1 cellular context compared by ENCODE assay signal in the genomic region with DNA sequence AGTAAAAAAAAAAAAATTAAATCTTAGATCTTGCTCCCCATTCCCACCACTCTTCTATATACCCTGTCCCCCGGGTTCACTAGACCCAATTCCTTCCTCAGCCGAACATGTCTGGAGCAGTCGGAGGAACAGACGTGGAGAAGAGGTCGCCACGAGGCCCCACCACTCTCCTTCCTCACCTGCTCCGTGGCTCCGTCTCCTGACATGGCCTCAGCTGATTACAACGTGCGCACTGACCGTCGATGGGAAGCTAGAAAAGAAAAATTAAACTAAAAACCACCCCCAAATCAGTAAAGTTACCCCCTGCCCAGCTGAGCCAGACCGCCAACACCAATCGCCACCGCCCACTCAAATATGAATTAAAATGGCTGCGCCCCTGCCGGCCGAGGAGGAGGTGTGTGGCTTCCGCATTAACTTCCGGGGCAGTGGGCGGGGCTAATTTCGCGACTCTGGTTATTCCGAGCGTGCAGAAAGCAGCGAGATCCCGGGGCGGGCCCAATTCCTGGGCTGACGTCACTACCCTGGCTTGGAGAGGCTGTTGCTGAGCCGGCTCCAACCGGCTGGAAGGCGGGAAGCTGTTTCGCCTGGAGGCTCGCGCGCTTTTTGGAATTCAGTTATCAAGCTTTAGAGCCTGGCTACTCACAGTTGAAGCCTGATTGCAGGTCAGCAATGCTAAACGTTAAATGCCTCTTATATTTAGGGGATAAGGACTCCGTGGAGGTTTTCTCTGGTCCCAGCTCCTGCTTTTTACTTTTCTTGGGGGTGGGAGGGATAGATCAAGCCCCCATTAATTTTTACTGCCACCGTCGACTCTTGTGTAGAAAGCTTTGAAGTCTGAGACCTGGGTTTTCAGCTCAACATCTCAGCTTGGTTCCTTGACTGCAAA.
TF ChIP-seq lines count a peak whose summit lies in the region.

A gene (minus strand): TSS at position 361 of the 886 bp plus-strand sequence. CDS start 155 bp downstream, at position 206.

TF ChIP-seq in HepG2, 621 proteins besides CTCF, POLR2A, EP300 and RAD21 (continued from another document and continues in another):
- TF ChIP-seq, protein P1, sequence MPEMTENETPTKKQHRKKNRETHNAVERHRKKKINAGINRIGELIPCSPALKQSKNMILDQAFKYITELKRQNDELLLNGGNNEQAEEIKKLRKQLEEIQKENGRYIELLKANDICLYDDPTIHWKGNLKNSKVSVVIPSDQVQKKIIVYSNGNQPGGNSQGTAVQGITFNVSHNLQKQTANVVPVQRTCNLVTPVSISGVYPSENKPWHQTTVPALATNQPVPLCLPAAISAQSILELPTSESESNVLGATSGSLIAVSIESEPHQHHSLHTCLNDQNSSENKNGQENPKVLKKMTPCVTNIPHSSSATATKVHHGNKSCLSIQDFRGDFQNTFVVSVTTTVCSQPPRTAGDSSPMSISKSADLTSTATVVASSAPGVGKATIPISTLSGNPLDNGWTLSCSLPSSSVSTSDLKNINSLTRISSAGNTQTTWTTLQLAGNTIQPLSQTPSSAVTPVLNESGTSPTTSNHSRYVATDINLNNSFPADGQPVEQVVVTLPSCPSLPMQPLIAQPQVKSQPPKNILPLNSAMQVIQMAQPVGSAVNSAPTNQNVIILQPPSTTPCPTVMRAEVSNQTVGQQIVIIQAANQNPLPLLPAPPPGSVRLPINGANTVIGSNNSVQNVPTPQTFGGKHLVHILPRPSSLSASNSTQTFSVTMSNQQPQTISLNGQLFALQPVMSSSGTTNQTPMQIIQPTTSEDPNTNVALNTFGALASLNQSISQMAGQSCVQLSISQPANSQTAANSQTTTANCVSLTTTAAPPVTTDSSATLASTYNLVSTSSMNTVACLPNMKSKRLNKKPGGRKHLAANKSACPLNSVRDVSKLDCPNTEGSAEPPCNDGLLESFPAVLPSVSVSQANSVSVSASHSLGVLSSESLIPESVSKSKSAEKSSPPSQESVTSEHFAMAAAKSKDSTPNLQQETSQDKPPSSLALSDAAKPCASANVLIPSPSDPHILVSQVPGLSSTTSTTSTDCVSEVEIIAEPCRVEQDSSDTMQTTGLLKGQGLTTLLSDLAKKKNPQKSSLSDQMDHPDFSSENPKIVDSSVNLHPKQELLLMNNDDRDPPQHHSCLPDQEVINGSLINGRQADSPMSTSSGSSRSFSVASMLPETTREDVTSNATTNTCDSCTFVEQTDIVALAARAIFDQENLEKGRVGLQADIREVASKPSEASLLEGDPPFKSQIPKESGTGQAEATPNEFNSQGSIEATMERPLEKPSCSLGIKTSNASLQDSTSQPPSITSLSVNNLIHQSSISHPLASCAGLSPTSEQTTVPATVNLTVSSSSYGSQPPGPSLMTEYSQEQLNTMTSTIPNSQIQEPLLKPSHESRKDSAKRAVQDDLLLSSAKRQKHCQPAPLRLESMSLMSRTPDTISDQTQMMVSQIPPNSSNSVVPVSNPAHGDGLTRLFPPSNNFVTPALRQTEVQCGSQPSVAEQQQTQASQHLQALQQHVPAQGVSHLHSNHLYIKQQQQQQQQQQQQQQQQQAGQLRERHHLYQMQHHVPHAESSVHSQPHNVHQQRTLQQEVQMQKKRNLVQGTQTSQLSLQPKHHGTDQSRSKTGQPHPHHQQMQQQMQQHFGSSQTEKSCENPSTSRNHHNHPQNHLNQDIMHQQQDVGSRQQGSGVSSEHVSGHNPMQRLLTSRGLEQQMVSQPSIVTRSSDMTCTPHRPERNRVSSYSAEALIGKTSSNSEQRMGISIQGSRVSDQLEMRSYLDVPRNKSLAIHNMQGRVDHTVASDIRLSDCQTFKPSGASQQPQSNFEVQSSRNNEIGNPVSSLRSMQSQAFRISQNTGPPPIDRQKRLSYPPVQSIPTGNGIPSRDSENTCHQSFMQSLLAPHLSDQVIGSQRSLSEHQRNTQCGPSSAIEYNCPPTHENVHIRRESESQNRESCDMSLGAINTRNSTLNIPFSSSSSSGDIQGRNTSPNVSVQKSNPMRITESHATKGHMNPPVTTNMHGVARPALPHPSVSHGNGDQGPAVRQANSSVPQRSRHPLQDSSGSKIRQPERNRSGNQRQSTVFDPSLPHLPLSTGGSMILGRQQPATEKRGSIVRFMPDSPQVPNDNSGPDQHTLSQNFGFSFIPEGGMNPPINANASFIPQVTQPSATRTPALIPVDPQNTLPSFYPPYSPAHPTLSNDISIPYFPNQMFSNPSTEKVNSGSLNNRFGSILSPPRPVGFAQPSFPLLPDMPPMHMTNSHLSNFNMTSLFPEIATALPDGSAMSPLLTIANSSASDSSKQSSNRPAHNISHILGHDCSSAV (CRISPR knock-in tag; IDR thresholded peaks at IDR 0.05; ENCODE audit: borderline replicate concordance): no peak
- TF ChIP-seq, protein P2, sequence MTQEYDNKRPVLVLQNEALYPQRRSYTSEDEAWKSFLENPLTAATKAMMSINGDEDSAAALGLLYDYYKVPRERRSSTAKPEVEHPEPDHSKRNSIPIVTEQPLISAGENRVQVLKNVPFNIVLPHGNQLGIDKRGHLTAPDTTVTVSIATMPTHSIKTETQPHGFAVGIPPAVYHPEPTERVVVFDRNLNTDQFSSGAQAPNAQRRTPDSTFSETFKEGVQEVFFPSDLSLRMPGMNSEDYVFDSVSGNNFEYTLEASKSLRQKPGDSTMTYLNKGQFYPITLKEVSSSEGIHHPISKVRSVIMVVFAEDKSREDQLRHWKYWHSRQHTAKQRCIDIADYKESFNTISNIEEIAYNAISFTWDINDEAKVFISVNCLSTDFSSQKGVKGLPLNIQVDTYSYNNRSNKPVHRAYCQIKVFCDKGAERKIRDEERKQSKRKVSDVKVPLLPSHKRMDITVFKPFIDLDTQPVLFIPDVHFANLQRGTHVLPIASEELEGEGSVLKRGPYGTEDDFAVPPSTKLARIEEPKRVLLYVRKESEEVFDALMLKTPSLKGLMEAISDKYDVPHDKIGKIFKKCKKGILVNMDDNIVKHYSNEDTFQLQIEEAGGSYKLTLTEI (CRISPR knock-in tag; conservative IDR thresholded peaks at IDR 0.05): no peak
- TF ChIP-seq, protein P3, sequence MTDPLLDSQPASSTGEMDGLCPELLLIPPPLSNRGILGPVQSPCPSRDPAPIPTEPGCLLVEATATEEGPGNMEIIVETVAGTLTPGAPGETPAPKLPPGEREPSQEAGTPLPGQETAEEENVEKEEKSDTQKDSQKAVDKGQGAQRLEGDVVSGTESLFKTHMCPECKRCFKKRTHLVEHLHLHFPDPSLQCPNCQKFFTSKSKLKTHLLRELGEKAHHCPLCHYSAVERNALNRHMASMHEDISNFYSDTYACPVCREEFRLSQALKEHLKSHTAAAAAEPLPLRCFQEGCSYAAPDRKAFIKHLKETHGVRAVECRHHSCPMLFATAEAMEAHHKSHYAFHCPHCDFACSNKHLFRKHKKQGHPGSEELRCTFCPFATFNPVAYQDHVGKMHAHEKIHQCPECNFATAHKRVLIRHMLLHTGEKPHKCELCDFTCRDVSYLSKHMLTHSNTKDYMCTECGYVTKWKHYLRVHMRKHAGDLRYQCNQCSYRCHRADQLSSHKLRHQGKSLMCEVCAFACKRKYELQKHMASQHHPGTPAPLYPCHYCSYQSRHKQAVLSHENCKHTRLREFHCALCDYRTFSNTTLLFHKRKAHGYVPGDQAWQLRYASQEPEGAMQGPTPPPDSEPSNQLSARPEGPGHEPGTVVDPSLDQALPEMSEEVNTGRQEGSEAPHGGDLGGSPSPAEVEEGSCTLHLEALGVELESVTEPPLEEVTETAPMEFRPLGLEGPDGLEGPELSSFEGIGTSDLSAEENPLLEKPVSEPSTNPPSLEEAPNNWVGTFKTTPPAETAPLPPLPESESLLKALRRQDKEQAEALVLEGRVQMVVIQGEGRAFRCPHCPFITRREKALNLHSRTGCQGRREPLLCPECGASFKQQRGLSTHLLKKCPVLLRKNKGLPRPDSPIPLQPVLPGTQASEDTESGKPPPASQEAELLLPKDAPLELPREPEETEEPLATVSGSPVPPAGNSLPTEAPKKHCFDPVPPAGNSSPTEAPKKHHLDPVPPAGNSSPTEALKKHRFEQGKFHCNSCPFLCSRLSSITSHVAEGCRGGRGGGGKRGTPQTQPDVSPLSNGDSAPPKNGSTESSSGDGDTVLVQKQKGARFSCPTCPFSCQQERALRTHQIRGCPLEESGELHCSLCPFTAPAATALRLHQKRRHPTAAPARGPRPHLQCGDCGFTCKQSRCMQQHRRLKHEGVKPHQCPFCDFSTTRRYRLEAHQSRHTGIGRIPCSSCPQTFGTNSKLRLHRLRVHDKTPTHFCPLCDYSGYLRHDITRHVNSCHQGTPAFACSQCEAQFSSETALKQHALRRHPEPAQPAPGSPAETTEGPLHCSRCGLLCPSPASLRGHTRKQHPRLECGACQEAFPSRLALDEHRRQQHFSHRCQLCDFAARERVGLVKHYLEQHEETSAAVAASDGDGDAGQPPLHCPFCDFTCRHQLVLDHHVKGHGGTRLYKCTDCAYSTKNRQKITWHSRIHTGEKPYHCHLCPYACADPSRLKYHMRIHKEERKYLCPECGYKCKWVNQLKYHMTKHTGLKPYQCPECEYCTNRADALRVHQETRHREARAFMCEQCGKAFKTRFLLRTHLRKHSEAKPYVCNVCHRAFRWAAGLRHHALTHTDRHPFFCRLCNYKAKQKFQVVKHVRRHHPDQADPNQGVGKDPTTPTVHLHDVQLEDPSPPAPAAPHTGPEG (CRISPR knock-in tag; IDR thresholded peaks at IDR 0.05): no peak
- TF ChIP-seq TBP (CRISPR knock-in tag; IDR thresholded peaks at IDR 0.05) (no peak), NR2F1 (CRISPR knock-in tag; IDR thresholded peaks at IDR 0.05) (no peak), ZNF326 (CRISPR knock-in tag; IDR thresholded peaks at IDR 0.05; ENCODE audit: borderline replicate concordance) (no peak), PHF20 (CRISPR knock-in tag; IDR thresholded peaks at IDR 0.05) (peak; percentile 91), ZNF329 (CRISPR knock-in tag; IDR thresholded peaks at IDR 0.05; ENCODE audit: low read depth) (no peak), ZNF446 (CRISPR knock-in tag; IDR thresholded peaks at IDR 0.05) (no peak), ZNF260 (CRISPR knock-in tag; IDR thresholded peaks at IDR 0.05; ENCODE audit: borderline replicate concordance, low read depth) (no peak), CBX1 (IDR thresholded peaks at IDR 0.05; ENCODE audit: low read depth) (peak; percentile 70), HNF4A (CRISPR knock-in tag; IDR thresholded peaks at IDR 0.05) (no peak), NFRKB (IDR thresholded peaks at IDR 0.05) (peak; percentile 86), SOX6 (IDR thresholded peaks at IDR 0.05) (no peak), SOX6 (CRISPR knock-in tag; IDR thresholded peaks at IDR 0.05) (peak; percentile 49), ZNF180 (CRISPR knock-in tag; IDR thresholded peaks at IDR 0.05; ENCODE audit: borderline replicate concordance, low read depth) (no peak), ZNF569 (CRISPR knock-in tag; IDR thresholded peaks at IDR 0.05; ENCODE audit: borderline replicate concordance) (no peak), RAD51 (IDR thresholded peaks at IDR 0.05; ENCODE audit: borderline replicate concordance) (no peak), ZNF589 (CRISPR knock-in tag; conservative IDR thresholded peaks at IDR 0.05) (no peak), GABPB1 (CRISPR knock-in tag; IDR thresholded peaks at IDR 0.05) (peak; percentile 98)
- TF ChIP-seq, protein P4, sequence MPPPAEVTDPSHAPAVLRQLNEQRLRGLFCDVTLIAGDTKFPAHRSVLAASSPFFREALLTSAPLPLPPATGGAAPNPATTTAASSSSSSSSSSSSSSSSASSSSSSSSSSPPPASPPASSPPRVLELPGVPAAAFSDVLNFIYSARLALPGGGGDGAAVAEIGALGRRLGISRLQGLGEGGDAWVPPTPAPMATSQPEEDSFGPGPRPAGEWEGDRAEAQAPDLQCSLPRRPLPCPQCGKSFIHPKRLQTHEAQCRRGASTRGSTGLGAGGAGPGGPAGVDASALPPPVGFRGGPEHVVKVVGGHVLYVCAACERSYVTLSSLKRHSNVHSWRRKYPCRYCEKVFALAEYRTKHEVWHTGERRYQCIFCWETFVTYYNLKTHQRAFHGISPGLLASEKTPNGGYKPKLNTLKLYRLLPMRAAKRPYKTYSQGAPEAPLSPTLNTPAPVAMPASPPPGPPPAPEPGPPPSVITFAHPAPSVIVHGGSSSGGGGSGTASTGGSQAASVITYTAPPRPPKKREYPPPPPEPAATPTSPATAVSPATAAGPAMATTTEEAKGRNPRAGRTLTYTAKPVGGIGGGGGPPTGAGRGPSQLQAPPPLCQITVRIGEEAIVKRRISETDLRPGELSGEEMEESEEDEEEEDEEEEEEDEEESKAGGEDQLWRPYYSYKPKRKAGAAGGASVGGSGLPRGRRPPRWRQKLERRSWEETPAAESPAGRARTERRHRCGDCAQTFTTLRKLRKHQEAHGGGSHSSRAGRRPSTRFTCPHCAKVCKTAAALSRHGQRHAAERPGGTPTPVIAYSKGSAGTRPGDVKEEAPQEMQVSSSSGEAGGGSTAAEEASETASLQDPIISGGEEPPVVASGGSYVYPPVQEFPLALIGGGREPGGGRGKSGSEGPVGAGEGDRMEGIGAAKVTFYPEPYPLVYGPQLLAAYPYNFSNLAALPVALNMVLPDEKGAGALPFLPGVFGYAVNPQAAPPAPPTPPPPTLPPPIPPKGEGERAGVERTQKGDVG (CRISPR knock-in tag; IDR thresholded peaks at IDR 0.05; ENCODE audit: borderline replicate concordance): 0 out of 2 replicates have a peak, but pooled peaks have one; percentile 42
- TF ChIP-seq, protein P5, sequence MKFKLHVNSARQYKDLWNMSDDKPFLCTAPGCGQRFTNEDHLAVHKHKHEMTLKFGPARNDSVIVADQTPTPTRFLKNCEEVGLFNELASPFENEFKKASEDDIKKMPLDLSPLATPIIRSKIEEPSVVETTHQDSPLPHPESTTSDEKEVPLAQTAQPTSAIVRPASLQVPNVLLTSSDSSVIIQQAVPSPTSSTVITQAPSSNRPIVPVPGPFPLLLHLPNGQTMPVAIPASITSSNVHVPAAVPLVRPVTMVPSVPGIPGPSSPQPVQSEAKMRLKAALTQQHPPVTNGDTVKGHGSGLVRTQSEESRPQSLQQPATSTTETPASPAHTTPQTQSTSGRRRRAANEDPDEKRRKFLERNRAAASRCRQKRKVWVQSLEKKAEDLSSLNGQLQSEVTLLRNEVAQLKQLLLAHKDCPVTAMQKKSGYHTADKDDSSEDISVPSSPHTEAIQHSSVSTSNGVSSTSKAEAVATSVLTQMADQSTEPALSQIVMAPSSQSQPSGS (CRISPR knock-in tag; IDR thresholded peaks at IDR 0.05): peak; percentile 99
- TF ChIP-seq, protein P6, sequence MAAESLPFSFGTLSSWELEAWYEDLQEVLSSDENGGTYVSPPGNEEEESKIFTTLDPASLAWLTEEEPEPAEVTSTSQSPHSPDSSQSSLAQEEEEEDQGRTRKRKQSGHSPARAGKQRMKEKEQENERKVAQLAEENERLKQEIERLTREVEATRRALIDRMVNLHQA (CRISPR knock-in tag; IDR thresholded peaks at IDR 0.05): no peak
- TF ChIP-seq, protein P7, sequence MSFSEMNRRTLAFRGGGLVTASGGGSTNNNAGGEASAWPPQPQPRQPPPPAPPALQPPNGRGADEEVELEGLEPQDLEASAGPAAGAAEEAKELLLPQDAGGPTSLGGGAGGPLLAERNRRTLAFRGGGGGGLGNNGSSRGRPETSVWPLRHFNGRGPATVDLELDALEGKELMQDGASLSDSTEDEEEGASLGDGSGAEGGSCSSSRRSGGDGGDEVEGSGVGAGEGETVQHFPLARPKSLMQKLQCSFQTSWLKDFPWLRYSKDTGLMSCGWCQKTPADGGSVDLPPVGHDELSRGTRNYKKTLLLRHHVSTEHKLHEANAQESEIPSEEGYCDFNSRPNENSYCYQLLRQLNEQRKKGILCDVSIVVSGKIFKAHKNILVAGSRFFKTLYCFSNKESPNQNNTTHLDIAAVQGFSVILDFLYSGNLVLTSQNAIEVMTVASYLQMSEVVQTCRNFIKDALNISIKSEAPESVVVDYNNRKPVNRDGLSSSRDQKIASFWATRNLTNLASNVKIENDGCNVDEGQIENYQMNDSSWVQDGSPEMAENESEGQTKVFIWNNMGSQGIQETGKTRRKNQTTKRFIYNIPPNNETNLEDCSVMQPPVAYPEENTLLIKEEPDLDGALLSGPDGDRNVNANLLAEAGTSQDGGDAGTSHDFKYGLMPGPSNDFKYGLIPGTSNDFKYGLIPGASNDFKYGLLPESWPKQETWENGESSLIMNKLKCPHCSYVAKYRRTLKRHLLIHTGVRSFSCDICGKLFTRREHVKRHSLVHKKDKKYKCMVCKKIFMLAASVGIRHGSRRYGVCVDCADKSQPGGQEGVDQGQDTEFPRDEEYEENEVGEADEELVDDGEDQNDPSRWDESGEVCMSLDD (CRISPR knock-in tag; IDR thresholded peaks at IDR 0.05; ENCODE audit: borderline replicate concordance): no peak; the same call in 1 of the 2 replicates
